In genomic region chr12:103392722-103393121, GRCh38 we compare ENCODE assay signal across 12 cellular contexts.
DNase-seq lines count a peak whose midpoint lies in the region; ATAC-seq and TF ChIP-seq lines count a peak whose summit lies in the region.
"Had no signal": no experiment of that assay in that cellular context is flagged by ENCODE, and none has a peak within 500 bp of the region (broad histone marks: within the 10 kb centered on the region; RNA-seq: fewer than 3 reads in every experiment).

No MANE protein-coding gene starts in this region.

- no peak overlapping the region for H3K27ac Mint-ChIP-seq in type B pancreatic cell
- H3K27ac Mint-ChIP-seq: activated T-cell treated with anti-CD3 and anti-CD28 coated beads, Interleukin-2, amount 50 U/mL, for 72 hours had no signal

- DNase-seq in NCI-H2107 (lab: John Stamatoyannopoulos, UW) (peak; percentile 61), islet precursor cell (no peak), type B pancreatic cell (ENCODE audit: extremely low spot score, unreplicated experiment) (no peak), NCI-H1105 treated with DMSO at 0.1 percent for 48 hours (lab: John Stamatoyannopoulos, UW) (no peak), NCI-H2196 (lab: John Stamatoyannopoulos, UW; ENCODE audit: unreplicated experiment) (no peak)
- DNase-seq: activated T-cell treated with anti-CD3 and anti-CD28 coated beads, Interleukin-2, amount 50 U/mL, for 72 hours; BE2C; stimulated activated CD4-positive, alpha-beta T cell treated with anti-CD3 and anti-CD28 coated beads, Interleukin-2, amount 100 ng/mL, for 24 hours had no signal

- H3K4me3 Mint-ChIP-seq in type B pancreatic cell = no peak overlapping the region
- H3K4me3 Mint-ChIP-seq: activated T-cell treated with anti-CD3 and anti-CD28 coated beads, Interleukin-2, amount 50 U/mL, for 72 hours had no signal

- no peaks in the 10 kb centered on the region for H3K9me3 Mint-ChIP-seq in type B pancreatic cell

- no peaks in the 10 kb centered on the region for H3K27me3 Mint-ChIP-seq in type B pancreatic cell

- ATAC-seq in GM18499 (IDR thresholded peaks at IDR 0.05; ENCODE audit: insufficient read depth, unreplicated experiment) (peak; percentile 75), GM19467 (IDR thresholded peaks at IDR 0.05; ENCODE audit: unreplicated experiment) (peak; percentile 94), HG02981 (IDR thresholded peaks at IDR 0.05; ENCODE audit: unreplicated experiment) (peak; percentile 94)
- ATAC-seq: activated T-cell treated with anti-CD3 and anti-CD28 coated beads, Interleukin-2, amount 50 U/mL, for 72 hours; left lobe of liver had no signal

- H3K4me1 Mint-ChIP-seq in type B pancreatic cell (ENCODE audit: unreplicated experiment) = no peaks in the 10 kb centered on the region

- H3K36me3 Mint-ChIP-seq in type B pancreatic cell = no peaks in the 10 kb centered on the region

- TF ChIP-seq CTCF in type B pancreatic cell (conservative IDR thresholded peaks at IDR 0.05) = no peak
